In the genomic region with DNA sequence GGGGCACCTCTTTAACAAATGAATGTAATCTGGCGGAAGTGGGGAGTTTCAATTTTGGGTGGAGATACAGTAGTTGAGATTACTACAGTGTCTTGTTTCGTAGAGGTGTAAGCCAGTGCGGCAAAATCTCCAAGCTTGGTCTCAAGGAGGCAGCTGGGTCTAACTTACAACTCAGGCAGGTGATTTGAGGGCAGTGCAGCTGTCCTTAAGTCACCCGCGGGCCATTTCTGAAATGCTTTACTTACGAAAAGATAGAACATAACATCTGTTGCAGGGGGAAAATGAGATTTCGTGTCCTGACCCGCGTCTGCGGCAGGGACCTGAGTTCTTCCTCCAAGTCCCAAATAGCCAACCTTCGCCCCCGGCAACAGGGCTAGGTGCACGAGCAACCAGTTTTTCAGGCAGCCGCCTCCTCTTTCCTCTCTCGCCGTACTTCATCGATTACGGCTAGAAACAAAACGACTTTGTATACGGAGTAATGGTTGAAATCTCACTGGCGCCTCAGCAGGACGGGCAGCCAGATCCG, we compare ENCODE assay signal across 8 cellular contexts. TPM values are rescaled to one million over a fixed set of nuclear protein-coding genes. Genes with fewer than 3 reads are reported as not detected.
DNase-seq lines count a peak whose midpoint lies in the region; ATAC-seq, FAIRE-seq and TF ChIP-seq lines count a peak whose summit lies in the region.

No MANE protein-coding gene starts in this region.

- no peaks in the 10 kb centered on the region for H3K36me3 ChIP-seq in ascending aorta
- peaks cover 0 to 9% (median 0%) of the 10 kb centered on the region in 6 donors for H3K36me3 ChIP-seq in spleen

- ATAC-seq in A549: peak; percentile 31 to 39; a peak in 4 of 6 replicates
- ATAC-seq in HG02588 (IDR thresholded peaks at IDR 0.05; ENCODE audit: unreplicated experiment): peak; percentile 23

- 2% methylated on average over 17 of the region's 23 CpGs for WGBS in A549 (ENCODE audit: missing lambda C conversion rate)
- 0 to 2% (median 1%) methylated on average over 22 to 23 of the region's 23 CpGs for WGBS in spleen, 5 donors

- TF ChIP-seq CTCF in A549 (IDR thresholded peaks at IDR 0.05) (no peak), GM12875 (IDR thresholded peaks at IDR 0.05; ENCODE audit: borderline replicate concordance, insufficient read depth, low read depth, low read length) (no peak), NB4 (IDR thresholded peaks at IDR 0.05; ENCODE audit: low read depth, low read length) (no peak), ascending aorta (IDR thresholded peaks at IDR 0.05) (no peak), spleen (IDR thresholded peaks at IDR 0.05 in 8 of 11, conservative IDR thresholded peaks at IDR 0.05 in 3 of 11) (no peak)

- peak overlapping the region; percentile 83 for H3K4me2 ChIP-seq in A549

- DNase-seq in A549 (ENCODE audit: low read depth in 1 of 2, low spot score in 1 of 2) (peak; percentile 41 to 48), NB4 (ENCODE audit: low read depth) (no peak), ascending aorta (ENCODE audit: low spot score in 2 of 2) (no peak), iPS-NIHi11 (ENCODE audit: low spot score) (peak; percentile 23), spleen (no peak), NCI-H446 treated with DMSO at 0.1 percent for 48 hours (lab: John Stamatoyannopoulos, UW) (no peak)

- no peak for FAIRE-seq in A549 (lab: Jason Lieb, UNC)

- H3K27ac ChIP-seq in A549 (peak overlapping the region; percentile 96 to 98), ascending aorta (peak overlapping the region; percentile 98), spleen (peak overlapping the region; percentile 97 to 99 (median 99))

- H3K9me3 ChIP-seq in A549 (no peaks in the 10 kb centered on the region), ascending aorta (no peaks in the 10 kb centered on the region), spleen (no peaks in the 10 kb centered on the region)

- H3K4me1 ChIP-seq in A549: peaks cover 20% of the 10 kb centered on the region; the same call in 2 of the 3 replicates
- no peaks in the 10 kb centered on the region for H3K4me1 ChIP-seq in ascending aorta
- H3K4me1 ChIP-seq in spleen: peaks cover 8 to 36% (median 29%) of the 10 kb centered on the region in 6 donors

- H3K27me3 ChIP-seq in ascending aorta (no peaks in the 10 kb centered on the region), spleen (replicated peaks in 1 of 7) (no peaks in the 10 kb centered on the region)

- H3K4me3 ChIP-seq in A549: peak overlapping the region; percentile 84
- H3K4me3 ChIP-seq in GM12875 (ENCODE audit: low read depth, low read length): peak overlapping the region; percentile 86
- H3K4me3 ChIP-seq in NB4 (ENCODE audit: low read depth, low read length): peak overlapping the region; percentile 89
- H3K4me3 ChIP-seq in ascending aorta: peak overlapping the region; percentile 95 to 99
- H3K4me3 ChIP-seq in spleen: peak overlapping the region; percentile 87 to 96 (median 91)

- CTCF ChIA-PET in A549 (lab: Yijun Ruan, JAX): interaction anchor here (0.6 to 3.4 kb wide), 9 partner anchors 9 to 657 kb away, joined by 3 to 13 read pairs (median 3); no protein-coding TSS in a partner anchor

- TF ChIP-seq RAD21 in A549 (conservative IDR thresholded peaks at IDR 0.05 in 1 of 2, IDR thresholded peaks at IDR 0.05 in 1 of 2): no peak

- POLR2A ChIA-PET in A549 (lab: Yijun Ruan, JAX): interaction anchor here (1.1 to 1.3 kb wide), 3 partner anchors 114 to 482 kb away, joined by 3 to 4 read pairs (median 3); no protein-coding TSS in a partner anchor

- TF ChIP-seq EP300 in A549 (IDR thresholded peaks at IDR 0.05): no peak

- intact Hi-C loops in ascending aorta (cut with DNase I): no loop called here
- intact Hi-C loops in spleen (cut with DNase I; ENCODE audit: low total_unique reads): no loop called here

- TF ChIP-seq POLR2A in A549 (IDR thresholded peaks at IDR 0.05; ENCODE audit: low read length) (no peak), NB4 (IDR thresholded peaks at IDR 0.05; ENCODE audit: extremely low read depth, insufficient read length) (no peak), spleen (IDR thresholded peaks at IDR 0.05) (no peak)

TF ChIP-seq in A549, 52 proteins besides CTCF, POLR2A, EP300 and RAD21 (continues in another document):
- TF ChIP-seq FOXS1 (CRISPR knock-in tag; IDR thresholded peaks at IDR 0.05) (no peak), CEBPB (IDR thresholded peaks at IDR 0.05) (no peak), JUNB (IDR thresholded peaks at IDR 0.05) (no peak), REST (IDR thresholded peaks at IDR 0.05) (no peak), RARB (CRISPR knock-in tag; IDR thresholded peaks at IDR 0.05) (no peak), MAFK (IDR thresholded peaks at IDR 0.05; ENCODE audit: partially characterized antibody) (no peak), RFX5 (IDR thresholded peaks at IDR 0.05) (no peak), RNF2 (IDR thresholded peaks at IDR 0.05; ENCODE audit: borderline replicate concordance, low read depth) (no peak), TFCP2L1 (CRISPR knock-in tag; IDR thresholded peaks at IDR 0.05) (no peak), HMGXB4 (CRISPR knock-in tag; IDR thresholded peaks at IDR 0.05; ENCODE audit: borderline replicate concordance) (no peak), MAZ (IDR thresholded peaks at IDR 0.05; ENCODE audit: borderline replicate concordance, low read depth, low read length) (no peak), ZSCAN20 (CRISPR knock-in tag; IDR thresholded peaks at IDR 0.05) (no peak)

RNA-seq across cellular contexts. Expression of gene SMIM13, which starts 0.5 kb away (rescaled TPM):
- polyA plus RNA-seq in A549 (2011; rRNA removed): 11.3 and 12.7 TPM in 2 replicates
- polyA plus RNA-seq in A549 (2012; cell fraction: cytosol; rRNA removed): 3.8 and 4.4 TPM in 2 replicates
- polyA plus RNA-seq in A549 (2012; cell fraction: nucleus; rRNA removed): 2.0 and 3.0 TPM in 2 replicates
- 12.5 to 12.8 TPM (median 12.7 TPM) in 3 replicates for polyA plus RNA-seq in A549 (2017; fragmentation: RNase III; extraction: RNeasy Plus Mini Kit Qiagen cat#74134 plus additional on column Dnase treatment)
- 5.0 and 5.3 TPM in 2 replicates for polyA minus RNA-seq in A549 (2011; rRNA and poly(A)+ RNA removed)
- 2.3 TPM for total RNA-seq in ascending aorta
- 1 to 10 TPM; 5.0 to 8.3 (median 6.2) TPM for total RNA-seq in spleen
- polyA plus RNA-seq in spleen: 1 to 10 TPM; 1.5 to 3.2 (median 1.9) TPM

RNA-seq across cellular contexts. Expression of gene ERVFRD-1, which starts 18.4 kb away (rescaled TPM):
- polyA plus RNA-seq in A549 (2011; rRNA removed) (not detected in 2 replicates), A549 (2017; fragmentation: RNase III; extraction: RNeasy Plus Mini Kit Qiagen cat#74134 plus additional on column Dnase treatment) (not detected in 3 replicates), spleen (not detected)
- not detected in 2 replicates for polyA plus RNA-seq in A549 (2012; cell fraction: cytosol; rRNA removed)
- polyA plus RNA-seq in A549 (2012; cell fraction: nucleus; rRNA removed): not detected in 2 replicates
- not detected in 2 replicates for polyA minus RNA-seq in A549 (2011; rRNA and poly(A)+ RNA removed)
- total RNA-seq in ascending aorta (not detected), spleen (under 1 TPM in 2 of 7 donors, not detected in 5; 0.17 to 0.28 TPM)

RNA-seq across cellular contexts. Expression of gene ELOVL2, which starts 49.0 kb away (rescaled TPM):
- 12.1 and 15.5 TPM in 2 replicates for polyA plus RNA-seq in A549 (2011; rRNA removed)
- 3.5 and 4.5 TPM in 2 replicates for polyA plus RNA-seq in A549 (2012; cell fraction: cytosol; rRNA removed)
- polyA plus RNA-seq in A549 (2012; cell fraction: nucleus; rRNA removed): 1.9 and 3.0 TPM in 2 replicates
- polyA plus RNA-seq in A549 (2017; fragmentation: RNase III; extraction: RNeasy Plus Mini Kit Qiagen cat#74134 plus additional on column Dnase treatment): 10.6 to 12.4 TPM (median 11.4 TPM) in 3 replicates
- polyA minus RNA-seq in A549 (2011; rRNA and poly(A)+ RNA removed): 7.1 and 7.2 TPM in 2 replicates
- total RNA-seq in ascending aorta: 0.11 TPM
- total RNA-seq in spleen: not detected
- polyA plus RNA-seq in spleen: under 1 TPM; 0.03 to 0.08 (median 0.04) TPM

Comparison
In these comparisons a context has a peak if more than half of its experiments do, and no peak if none do; other contexts are left out.
1. DNase-seq: peak in A549 (2 of 2) and iPS-NIHi11 (single experiment); none in NB4 (single experiment), ascending aorta (0 of 2), spleen (single experiment) and NCI-H446 treated with DMSO at 0.1 percent for 48 hours (single experiment).
2. Peak in every context shown above with its lines, with median percentiles within 50 percentile points of each other: H3K27ac ChIP-seq and H3K4me3 ChIP-seq.